In genomic region chr17:82939213-82940030, GRCh38 we compare ENCODE assay signal across 1 cellular context.
TF ChIP-seq lines count a peak whose summit lies in the region.

No MANE protein-coding gene starts in this region.

TF ChIP-seq in HepG2, 621 proteins besides CTCF, POLR2A, EP300 and RAD21 (continued from another document and continues in another):
- TF ChIP-seq, protein P1, sequence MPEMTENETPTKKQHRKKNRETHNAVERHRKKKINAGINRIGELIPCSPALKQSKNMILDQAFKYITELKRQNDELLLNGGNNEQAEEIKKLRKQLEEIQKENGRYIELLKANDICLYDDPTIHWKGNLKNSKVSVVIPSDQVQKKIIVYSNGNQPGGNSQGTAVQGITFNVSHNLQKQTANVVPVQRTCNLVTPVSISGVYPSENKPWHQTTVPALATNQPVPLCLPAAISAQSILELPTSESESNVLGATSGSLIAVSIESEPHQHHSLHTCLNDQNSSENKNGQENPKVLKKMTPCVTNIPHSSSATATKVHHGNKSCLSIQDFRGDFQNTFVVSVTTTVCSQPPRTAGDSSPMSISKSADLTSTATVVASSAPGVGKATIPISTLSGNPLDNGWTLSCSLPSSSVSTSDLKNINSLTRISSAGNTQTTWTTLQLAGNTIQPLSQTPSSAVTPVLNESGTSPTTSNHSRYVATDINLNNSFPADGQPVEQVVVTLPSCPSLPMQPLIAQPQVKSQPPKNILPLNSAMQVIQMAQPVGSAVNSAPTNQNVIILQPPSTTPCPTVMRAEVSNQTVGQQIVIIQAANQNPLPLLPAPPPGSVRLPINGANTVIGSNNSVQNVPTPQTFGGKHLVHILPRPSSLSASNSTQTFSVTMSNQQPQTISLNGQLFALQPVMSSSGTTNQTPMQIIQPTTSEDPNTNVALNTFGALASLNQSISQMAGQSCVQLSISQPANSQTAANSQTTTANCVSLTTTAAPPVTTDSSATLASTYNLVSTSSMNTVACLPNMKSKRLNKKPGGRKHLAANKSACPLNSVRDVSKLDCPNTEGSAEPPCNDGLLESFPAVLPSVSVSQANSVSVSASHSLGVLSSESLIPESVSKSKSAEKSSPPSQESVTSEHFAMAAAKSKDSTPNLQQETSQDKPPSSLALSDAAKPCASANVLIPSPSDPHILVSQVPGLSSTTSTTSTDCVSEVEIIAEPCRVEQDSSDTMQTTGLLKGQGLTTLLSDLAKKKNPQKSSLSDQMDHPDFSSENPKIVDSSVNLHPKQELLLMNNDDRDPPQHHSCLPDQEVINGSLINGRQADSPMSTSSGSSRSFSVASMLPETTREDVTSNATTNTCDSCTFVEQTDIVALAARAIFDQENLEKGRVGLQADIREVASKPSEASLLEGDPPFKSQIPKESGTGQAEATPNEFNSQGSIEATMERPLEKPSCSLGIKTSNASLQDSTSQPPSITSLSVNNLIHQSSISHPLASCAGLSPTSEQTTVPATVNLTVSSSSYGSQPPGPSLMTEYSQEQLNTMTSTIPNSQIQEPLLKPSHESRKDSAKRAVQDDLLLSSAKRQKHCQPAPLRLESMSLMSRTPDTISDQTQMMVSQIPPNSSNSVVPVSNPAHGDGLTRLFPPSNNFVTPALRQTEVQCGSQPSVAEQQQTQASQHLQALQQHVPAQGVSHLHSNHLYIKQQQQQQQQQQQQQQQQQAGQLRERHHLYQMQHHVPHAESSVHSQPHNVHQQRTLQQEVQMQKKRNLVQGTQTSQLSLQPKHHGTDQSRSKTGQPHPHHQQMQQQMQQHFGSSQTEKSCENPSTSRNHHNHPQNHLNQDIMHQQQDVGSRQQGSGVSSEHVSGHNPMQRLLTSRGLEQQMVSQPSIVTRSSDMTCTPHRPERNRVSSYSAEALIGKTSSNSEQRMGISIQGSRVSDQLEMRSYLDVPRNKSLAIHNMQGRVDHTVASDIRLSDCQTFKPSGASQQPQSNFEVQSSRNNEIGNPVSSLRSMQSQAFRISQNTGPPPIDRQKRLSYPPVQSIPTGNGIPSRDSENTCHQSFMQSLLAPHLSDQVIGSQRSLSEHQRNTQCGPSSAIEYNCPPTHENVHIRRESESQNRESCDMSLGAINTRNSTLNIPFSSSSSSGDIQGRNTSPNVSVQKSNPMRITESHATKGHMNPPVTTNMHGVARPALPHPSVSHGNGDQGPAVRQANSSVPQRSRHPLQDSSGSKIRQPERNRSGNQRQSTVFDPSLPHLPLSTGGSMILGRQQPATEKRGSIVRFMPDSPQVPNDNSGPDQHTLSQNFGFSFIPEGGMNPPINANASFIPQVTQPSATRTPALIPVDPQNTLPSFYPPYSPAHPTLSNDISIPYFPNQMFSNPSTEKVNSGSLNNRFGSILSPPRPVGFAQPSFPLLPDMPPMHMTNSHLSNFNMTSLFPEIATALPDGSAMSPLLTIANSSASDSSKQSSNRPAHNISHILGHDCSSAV (CRISPR knock-in tag; IDR thresholded peaks at IDR 0.05; ENCODE audit: borderline replicate concordance), result no peak
- no peak for TF ChIP-seq TCF12 (IDR thresholded peaks at IDR 0.05)
- TF ChIP-seq TCF12 (CRISPR knock-in tag; IDR thresholded peaks at IDR 0.05), result no peak
- TF ChIP-seq ZBTB21 (CRISPR knock-in tag; IDR thresholded peaks at IDR 0.05), result no peak
- TF ChIP-seq, protein P2, sequence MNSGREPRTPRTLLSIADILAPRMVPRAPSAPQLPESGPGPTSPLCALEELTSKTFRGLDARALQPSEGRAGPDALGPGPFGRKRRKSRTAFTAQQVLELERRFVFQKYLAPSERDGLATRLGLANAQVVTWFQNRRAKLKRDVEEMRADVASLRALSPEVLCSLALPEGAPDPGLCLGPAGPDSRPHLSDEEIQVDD (CRISPR knock-in tag; IDR thresholded peaks at IDR 0.05; ENCODE audit: borderline replicate concordance), result no peak
- no peak for TF ChIP-seq ZBTB37 (CRISPR knock-in tag; IDR thresholded peaks at IDR 0.05)
- TF ChIP-seq ZNF550 (CRISPR knock-in tag; IDR thresholded peaks at IDR 0.05; ENCODE audit: borderline replicate concordance), result no peak
- TF ChIP-seq ZNF431 (CRISPR knock-in tag; IDR thresholded peaks at IDR 0.05; ENCODE audit: borderline replicate concordance, low read depth), result no peak
- TF ChIP-seq NFE2L2 (IDR thresholded peaks at IDR 0.05; ENCODE audit: low read length), result no peak
- no peak for TF ChIP-seq NONO (IDR thresholded peaks at IDR 0.05)
- TF ChIP-seq NONO (CRISPR knock-in tag; conservative IDR thresholded peaks at IDR 0.05), result no peak
- TF ChIP-seq DNMT3B (CRISPR knock-in tag; conservative IDR thresholded peaks at IDR 0.05), result no peak
- TF ChIP-seq, protein P3, sequence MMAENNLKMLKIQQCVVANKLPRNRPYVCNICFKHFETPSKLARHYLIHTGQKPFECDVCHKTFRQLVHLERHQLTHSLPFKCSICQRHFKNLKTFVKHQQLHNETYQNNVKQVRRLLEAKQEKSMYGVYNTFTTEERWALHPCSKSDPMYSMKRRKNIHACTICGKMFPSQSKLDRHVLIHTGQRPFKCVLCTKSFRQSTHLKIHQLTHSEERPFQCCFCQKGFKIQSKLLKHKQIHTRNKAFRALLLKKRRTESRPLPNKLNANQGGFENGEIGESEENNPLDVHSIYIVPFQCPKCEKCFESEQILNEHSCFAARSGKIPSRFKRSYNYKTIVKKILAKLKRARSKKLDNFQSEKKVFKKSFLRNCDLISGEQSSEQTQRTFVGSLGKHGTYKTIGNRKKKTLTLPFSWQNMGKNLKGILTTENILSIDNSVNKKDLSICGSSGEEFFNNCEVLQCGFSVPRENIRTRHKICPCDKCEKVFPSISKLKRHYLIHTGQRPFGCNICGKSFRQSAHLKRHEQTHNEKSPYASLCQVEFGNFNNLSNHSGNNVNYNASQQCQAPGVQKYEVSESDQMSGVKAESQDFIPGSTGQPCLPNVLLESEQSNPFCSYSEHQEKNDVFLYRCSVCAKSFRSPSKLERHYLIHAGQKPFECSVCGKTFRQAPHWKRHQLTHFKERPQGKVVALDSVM (CRISPR knock-in tag; IDR thresholded peaks at IDR 0.05), result no peak
- TF ChIP-seq ZNF768 (CRISPR knock-in tag; IDR thresholded peaks at IDR 0.05), result peak; percentile 23; the same call in 1 of the 2 replicates
- no peak for TF ChIP-seq PITX1 (CRISPR knock-in tag; IDR thresholded peaks at IDR 0.05)
- TF ChIP-seq ZSCAN12 (CRISPR knock-in tag; IDR thresholded peaks at IDR 0.05), result no peak
- TF ChIP-seq ZNF687 (CRISPR knock-in tag; IDR thresholded peaks at IDR 0.05), result no peak
- TF ChIP-seq AGO2 (optimal IDR thresholded peaks at IDR 0.05; ENCODE audit: low read depth, low read length), result peak; percentile 61
- TF ChIP-seq TCF7L2 (IDR thresholded peaks at IDR 0.05; ENCODE audit: low read depth, low read length), result no peak
- TF ChIP-seq ZHX1 (CRISPR knock-in tag; IDR thresholded peaks at IDR 0.05; ENCODE audit: low read depth), result 0 out of 2 replicates have a peak, but pooled peaks have one; percentile 27
- TF ChIP-seq NR1H2 (CRISPR knock-in tag; IDR thresholded peaks at IDR 0.05; ENCODE audit: borderline replicate concordance, low read depth), result no peak
- TF ChIP-seq HNRNPL (IDR thresholded peaks at IDR 0.05; ENCODE audit: low read depth, low read length), result no peak
- TF ChIP-seq ZSCAN25 (CRISPR knock-in tag; IDR thresholded peaks at IDR 0.05), result no peak
- no peak for TF ChIP-seq ZIK1 (CRISPR knock-in tag; IDR thresholded peaks at IDR 0.05; ENCODE audit: borderline replicate concordance, low read depth)
- no peak for TF ChIP-seq PHF20 (CRISPR knock-in tag; IDR thresholded peaks at IDR 0.05)
- TF ChIP-seq ZNF512 (CRISPR knock-in tag; IDR thresholded peaks at IDR 0.05), result no peak
- no peak for TF ChIP-seq FOXK1 (CRISPR knock-in tag; IDR thresholded peaks at IDR 0.05; ENCODE audit: borderline replicate concordance, low read depth)
- TF ChIP-seq ZBTB3 (CRISPR knock-in tag; IDR thresholded peaks at IDR 0.05; ENCODE audit: borderline replicate concordance, low read depth), result no peak
- TF ChIP-seq CENPT (CRISPR knock-in tag; IDR thresholded peaks at IDR 0.05; ENCODE audit: low read depth), result 0 out of 2 replicates have a peak, but pooled peaks have one; percentile 50
- no peak for TF ChIP-seq ZNF264 (CRISPR knock-in tag; IDR thresholded peaks at IDR 0.05)
- TF ChIP-seq SRY (CRISPR knock-in tag; IDR thresholded peaks at IDR 0.05), result no peak
- no peak for TF ChIP-seq ZFY (CRISPR knock-in tag; IDR thresholded peaks at IDR 0.05)
- no peak for TF ChIP-seq ZNF644 (CRISPR knock-in tag; IDR thresholded peaks at IDR 0.05; ENCODE audit: low read depth)
- TF ChIP-seq ZNF230 (CRISPR knock-in tag; IDR thresholded peaks at IDR 0.05), result no peak
- TF ChIP-seq HDAC1 (CRISPR knock-in tag; IDR thresholded peaks at IDR 0.05), result no peak
- 0 out of 2 replicates have a peak, but pooled peaks have one; percentile 26 for TF ChIP-seq ZNF605 (CRISPR knock-in tag; IDR thresholded peaks at IDR 0.05)
